In genomic region chr1:15515026-15515663, GRCh38 we compare ENCODE assay signal across 12 cellular contexts. TPM values are rescaled to one million over a fixed set of nuclear protein-coding genes. Genes with fewer than 3 reads are reported as not detected.
A peak's percentile ranks its signal among the peaks of the same experiment; 100 is the strongest.
DNase-seq lines count a peak whose midpoint lies in the region; ATAC-seq and TF ChIP-seq lines count a peak whose summit lies in the region.
"Had no signal": no experiment of that assay in that cellular context is flagged by ENCODE, and none has a peak within 500 bp of the region (broad histone marks: within the 10 kb centered on the region; RNA-seq: fewer than 3 reads in every experiment).

No MANE protein-coding gene starts in this region.

- no peak overlapping the region for H3K4me3 Mint-ChIP-seq in CD14-positive monocyte
- peak overlapping the region; percentile 44 for H3K4me3 Mint-ChIP-seq in T-helper 2 cell treated with Interferon-gamma antibody and Interleukin-4, amounts not matched to agents 5 μg/mL and 100 μg/mL, for 36 hours

- H3K4me3 ChIP-seq in epithelial cell of esophagus (ENCODE audit: low read length) = no peak overlapping the region
- H3K4me3 ChIP-seq: vagina had no signal

- peaks cover 0 to 4% (median 2%) of the 10 kb centered on the region in 3 donors for H3K27me3 Mint-ChIP-seq in CD14-positive monocyte (ENCODE audit: low read depth in 3 of 3)
- no peaks in the 10 kb centered on the region for H3K27me3 Mint-ChIP-seq in T-helper 2 cell treated with Interferon-gamma antibody and Interleukin-4, amounts not matched to agents 5 μg/mL and 100 μg/mL, for 36 hours (ENCODE audit: low read depth)

- TF ChIP-seq CTCF in CD14-positive monocyte (IDR thresholded peaks at IDR 0.05) (no peak), epithelial cell of esophagus (IDR thresholded peaks at IDR 0.05; ENCODE audit: insufficient read depth, low read depth, low read length, missing control alignments) (no peak)

- H3K27ac Mint-ChIP-seq in CD14-positive monocyte = peak overlapping the region; percentile 78 to 91 (median 83)
- peak overlapping the region; percentile 78 for H3K27ac Mint-ChIP-seq in T-helper 2 cell treated with Interferon-gamma antibody and Interleukin-4, amounts not matched to agents 5 μg/mL and 100 μg/mL, for 36 hours

- peak; percentile 69 for ATAC-seq in HG03342 (IDR thresholded peaks at IDR 0.05; ENCODE audit: unreplicated experiment)
- ATAC-seq: Right ventricle myocardium inferior had no signal

- no peaks in the 10 kb centered on the region for H3K9me3 Mint-ChIP-seq in CD14-positive monocyte
- H3K9me3 Mint-ChIP-seq in T-helper 2 cell treated with Interferon-gamma antibody and Interleukin-4, amounts not matched to agents 5 μg/mL and 100 μg/mL, for 36 hours = no peaks in the 10 kb centered on the region

- DNase-seq in CD14-positive monocyte (ENCODE audit: low spot score) (no peak), epithelial cell of esophagus (ENCODE audit: low read depth) (peak; percentile 24), T1000 (lab: John Stamatoyannopoulos, UW) (no peak), cerebellar nuclear complex (lab: John Stamatoyannopoulos, UW) (no peak), cardiac septum (ENCODE audit: low spot score) (no peak), activated gamma-delta T cell (lab: John Stamatoyannopoulos, UW) (no peak)
- DNase-seq in T-helper 2 cell treated with Interferon-gamma antibody and Interleukin-4, amounts not matched to agents 5 μg/mL and 100 μg/mL, for 36 hours (ENCODE audit: low spot score) = no peak
- DNase-seq: activated naive CD4-positive, alpha-beta T cell treated with anti-CD3 and anti-CD28 coated beads, Interleukin-2, amount 50 U/mL, for 16 hours; BE2C had no signal

- intact Hi-C loops in CD14-positive monocyte (cut with micrococcal nuclease) (no loop called here), cardiac septum (cut with DNase I) (no loop called here)

- H3K4me1 Mint-ChIP-seq in CD14-positive monocyte = peaks cover 10% of the 10 kb centered on the region
- H3K4me1 Mint-ChIP-seq in T-helper 2 cell treated with Interferon-gamma antibody and Interleukin-4, amounts not matched to agents 5 μg/mL and 100 μg/mL, for 36 hours (ENCODE audit: low read depth) = peaks cover 43% of the 10 kb centered on the region

- peaks cover 53 to 72% of the 10 kb centered on the region in 2 donors for H3K36me3 Mint-ChIP-seq in CD14-positive monocyte
- H3K36me3 Mint-ChIP-seq in T-helper 2 cell treated with Interferon-gamma antibody and Interleukin-4, amounts not matched to agents 5 μg/mL and 100 μg/mL, for 36 hours (ENCODE audit: low read depth) = peaks cover 58% of the 10 kb centered on the region

RNA-seq across cellular contexts. Expression of gene CASP9, which starts 8.9 kb away (rescaled TPM):
- 10 to 100 TPM; 21.0 to 21.5 TPM for polyA plus RNA-seq in CD14-positive monocyte
- total RNA-seq in cardiac septum = 10.6 TPM

RNA-seq across cellular contexts. Expression of gene DNAJC16, which starts 11.5 kb away (rescaled TPM):
- polyA plus RNA-seq in CD14-positive monocyte = 1 to 10 TPM; 5.4 to 6.3 TPM
- 11.0 TPM for total RNA-seq in cardiac septum

RNA-seq across cellular contexts. Expression of gene CELA2B, which starts 39.2 kb away (rescaled TPM):
- not detected for polyA plus RNA-seq in CD14-positive monocyte
- total RNA-seq in cardiac septum = not detected
- total RNA-seq: Right ventricle myocardium inferior, vagina had no signal

RNA-seq across cellular contexts. Expression of gene CELA2A, which starts 58.6 kb away (rescaled TPM):
- not detected for polyA plus RNA-seq in CD14-positive monocyte
- total RNA-seq in cardiac septum = not detected
- total RNA-seq: Right ventricle myocardium inferior, vagina had no signal
